11 cellular contexts compared by ENCODE assay signal in genomic region chr1:212610575-212610967, GRCh38. TPM values are rescaled to one million over a fixed set of nuclear protein-coding genes. Genes with fewer than 3 reads are reported as not detected.
DNase-seq lines count a peak whose midpoint lies in the region; ATAC-seq, FAIRE-seq and TF ChIP-seq lines count a peak whose summit lies in the region.
"Had no signal": no experiment of that assay in that cellular context is flagged by ENCODE, and none has a peak within 500 bp of the region (broad histone marks: within the 10 kb centered on the region; RNA-seq: fewer than 3 reads in every experiment).

No MANE protein-coding gene starts in this region.

- H3K9me3 Mint-ChIP-seq in HFFc6: no peaks in the 10 kb centered on the region
- H3K9me3 Mint-ChIP-seq in mesothelial cell of epicardium: no peaks in the 10 kb centered on the region

- H3K4me3 ChIP-seq in BLaER1 treated with 17β-estradiol and CSF1 and Interleukin-3, amounts not matched to agents 10 nM and 100 nM: peak overlapping the region; percentile 69 to 86 (median 81); a peak in 19 of 20 replicates
- H3K4me3 ChIP-seq in GM12878: peak overlapping the region; percentile 87

- SMC1A ChIA-PET in GM12878 (lab: Charles Lee; ENCODE audit: uncharacterized antibody, unreplicated experiment): interaction anchor here (1.0 to 2.8 kb wide), 5 partner anchors 13 to 171 kb away, joined by 5 to 17 read pairs (median 14); no protein-coding TSS in a partner anchor

- no peaks in the 10 kb centered on the region; the same call in 1 of the 2 replicates for H3K36me3 Mint-ChIP-seq in HFFc6 (ENCODE audit: low read depth)
- H3K36me3 Mint-ChIP-seq in mesothelial cell of epicardium: peaks cover 3% of the 10 kb centered on the region

- H3K27me3 ChIP-seq in BLaER1 treated with 17β-estradiol and CSF1 and Interleukin-3, amounts not matched to agents 10 nM and 100 nM: peaks cover 25 to 37% (median 28%) of the 10 kb centered on the region in 11 experiments
- peaks cover 0 to 6% of the 10 kb centered on the region in 2 experiments; a peak in 1 of 4 replicates for H3K27me3 ChIP-seq in GM12878 (replicated peaks in 1 of 2; ENCODE audit: control insufficient read depth in 2 of 2, insufficient read depth in 2 of 2, low read length in 1 of 2)

- WGBS in GM12878 (ENCODE audit: insufficient coverage, insufficient replicate concordance, low lambda C conversion rate, missing lambda C conversion rate): 98% methylated on average over 5 of the region's 5 CpGs

- POLR2A ChIA-PET in GM12878 (lab: Charles Lee): interaction anchor here (0.5 to 2.3 kb wide), 3 partner anchors 8 to 188 kb away, joined by 4 to 7 read pairs (median 5); no protein-coding TSS in a partner anchor

- no TSS peak for BruUV-seq in GM12878 (replicated peaks; lab: Mats Ljungman, UMichigan)

- peaks cover 63% of the 10 kb centered on the region for H3K79me2 ChIP-seq in GM12878 (ENCODE audit: control insufficient read depth, insufficient read depth, low read length)

- H3K36me3 ChIP-seq in BLaER1 treated with 17β-estradiol and CSF1 and Interleukin-3, amounts not matched to agents 10 nM and 100 nM: peaks cover 9 to 45% (median 17%) of the 10 kb centered on the region in 11 experiments
- peaks cover 5% of the 10 kb centered on the region in 2 experiments; a peak in 3 of 4 replicates for H3K36me3 ChIP-seq in GM12878 (ENCODE audit: control insufficient read depth in 2 of 2, insufficient read depth in 2 of 2, low read length in 1 of 2)

- H3K27me3 Mint-ChIP-seq in HFFc6 (ENCODE audit: insufficient read depth) (peaks cover 43% of the 10 kb centered on the region), mesothelial cell of epicardium (ENCODE audit: low read depth) (peaks cover 35% of the 10 kb centered on the region)

- ATAC-seq in GM12878: no peak
- ATAC-seq in GM18873 (IDR thresholded peaks at IDR 0.05; ENCODE audit: low FRiP score, unreplicated experiment): no peak
- no peak for ATAC-seq in GM18519 (IDR thresholded peaks at IDR 0.05; ENCODE audit: low FRiP score, unreplicated experiment)

- in situ Hi-C loops in GM12878 (cut with MboI): no loop called here

- H3K4me3 Mint-ChIP-seq in HFFc6: peak overlapping the region; percentile 57; the same call in 1 of the 2 replicates
- peak overlapping the region; percentile 85 for H3K4me3 Mint-ChIP-seq in mesothelial cell of epicardium

- peak overlapping the region; percentile 91 to 100 (median 96); a peak in 20 of 22 replicates for H3K9ac ChIP-seq in BLaER1 treated with 17β-estradiol and CSF1 and Interleukin-3, amounts not matched to agents 10 nM and 100 nM
- peak overlapping the region; percentile 87; the same call in 1 of the 2 replicates for H3K9ac ChIP-seq in GM12878 (ENCODE audit: control insufficient read depth, insufficient read depth, low read length)

- peak overlapping the region; percentile 83 to 100 (median 98) for H3K4me2 ChIP-seq in BLaER1 treated with 17β-estradiol and CSF1 and Interleukin-3, amounts not matched to agents 10 nM and 100 nM
- peak overlapping the region; percentile 99 for H3K4me2 ChIP-seq in GM12878 (ENCODE audit: control insufficient read depth, insufficient read depth)

- TF ChIP-seq EP300 in GM12878 (IDR thresholded peaks at IDR 0.05; ENCODE audit: borderline replicate concordance in 1 of 2, control insufficient read depth in 1 of 2, low read depth in 2 of 2, low read length in 2 of 2): no peak

- peaks cover 13 to 82% (median 50%) of the 10 kb centered on the region in 11 experiments; a peak in 20 of 22 replicates for H4K20me1 ChIP-seq in BLaER1 treated with 17β-estradiol and CSF1 and Interleukin-3, amounts not matched to agents 10 nM and 100 nM
- no peaks in the 10 kb centered on the region for H4K20me1 ChIP-seq in GM12878 (ENCODE audit: control insufficient read depth, insufficient read depth)

- H3K27ac Mint-ChIP-seq in HFFc6 (peak overlapping the region; percentile 44; the same call in 1 of the 2 replicates), mesothelial cell of epicardium (peak overlapping the region; percentile 76)

- no peak overlapping the region for H2AFZ ChIP-seq in GM12878 (ENCODE audit: control insufficient read depth, low read depth, low read length)

- DNase-seq in HFFc6: no peak
- no peak for DNase-seq in GM12878 (ENCODE audit: low read depth, low spot score)
- DNase-seq in mesothelial cell of epicardium (ENCODE audit: low spot score in 2 of 2, unreplicated experiment in 2 of 2): no peak
- DNase-seq in DMS 273 treated with DMSO at 0.1 percent for 48 hours (lab: John Stamatoyannopoulos, UW): no peak
- DNase-seq in effector CD4-positive, alpha-beta T cell: no peak
- DNase-seq: hippocampal formation, SW 1271 had no signal

- H3K27ac ChIP-seq in BLaER1 treated with 17β-estradiol and CSF1 and Interleukin-3, amounts not matched to agents 10 nM and 100 nM: peak overlapping the region in 2 of 11 experiments; percentile 97 to 99; a peak in 3 of 22 replicates
- no peak overlapping the region for H3K27ac ChIP-seq in GM12878 (ENCODE audit: control insufficient read depth, insufficient read depth)

- H3K4me1 ChIP-seq in BLaER1 treated with 17β-estradiol and CSF1 and Interleukin-3, amounts not matched to agents 10 nM and 100 nM: peaks cover 34 to 73% (median 60%) of the 10 kb centered on the region in 10 experiments
- peaks cover 34% of the 10 kb centered on the region for H3K4me1 ChIP-seq in GM12878 (ENCODE audit: control insufficient read depth, insufficient read depth, low read length)

- no peaks in the 10 kb centered on the region for H3K9me3 ChIP-seq in BLaER1 treated with 17β-estradiol and CSF1 and Interleukin-3, amounts not matched to agents 10 nM and 100 nM (replicated peaks in 1 of 11)
- no peaks in the 10 kb centered on the region for H3K9me3 ChIP-seq in GM12878 (replicated peaks; ENCODE audit: control insufficient read depth, insufficient read depth, low read length)
- H3K9me3 ChIP-seq: tibial nerve had no signal

- CTCF ChIA-PET in GM12878 (lab: Yijun Ruan, JAX): interaction anchor here (1.2 to 2.6 kb wide), 5 partner anchors 14 to 171 kb away, joined by 3 to 24 read pairs (median 5); no protein-coding TSS in a partner anchor

- H3K4me1 Mint-ChIP-seq in HFFc6 (ENCODE audit: low read depth) (peaks cover 38% of the 10 kb centered on the region), mesothelial cell of epicardium (peaks cover 72% of the 10 kb centered on the region)

- no peak for FAIRE-seq in GM12878 (lab: Jason Lieb, UNC)

- TF ChIP-seq CTCF in HFFc6 (IDR thresholded peaks at IDR 0.05) (no peak), GM12878 (IDR thresholded peaks at IDR 0.05 in 2 of 3, conservative IDR thresholded peaks at IDR 0.05 in 1 of 3; ENCODE audit: control insufficient read depth in 2 of 3, extremely low read depth in 1 of 3, insufficient read depth in 1 of 3, low read depth in 3 of 3, low read length in 3 of 3) (no peak), mesothelial cell of epicardium (IDR thresholded peaks at IDR 0.05; ENCODE audit: unreplicated experiment) (no peak)

- 0 out of 2 replicates have a peak, but pooled peaks have one; percentile 20 for TF ChIP-seq POLR2A in GM12878 (IDR thresholded peaks at IDR 0.05; ENCODE audit: low read depth, low read length)

- RAD21 ChIA-PET in GM12878 (lab: Charles Lee; ENCODE audit: unreplicated experiment): interaction anchor here (0.8 to 1.8 kb wide), 3 partner anchors 13 to 134 kb away, joined by 3 to 7 read pairs (median 5); no protein-coding TSS in a partner anchor

- TF ChIP-seq RAD21 in GM12878 (IDR thresholded peaks at IDR 0.05; ENCODE audit: insufficient read depth, low read depth, low read length): no peak

- intact Hi-C loops in GM12878 (cut with micrococcal nuclease; ENCODE audit: unreplicated experiment): loop anchor here (2.0 to 5.0 kb wide), 2 partner anchors 172 to 342 kb away; partner anchors contain the start of gene VASH2

TF ChIP-seq in GM12878, 131 proteins besides CTCF, POLR2A, EP300 and RAD21:
- TF ChIP-seq POLR2AphosphoS5 (IDR thresholded peaks at IDR 0.05; ENCODE audit: low read length): 0 out of 2 replicates have a peak, but pooled peaks have one; percentile 10
- no peak for TF ChIP-seq FOXM1 (IDR thresholded peaks at IDR 0.05; ENCODE audit: low read depth, low read length)

RNA-seq across cellular contexts. Expression of gene ATF3, which starts 2.0 kb away (rescaled TPM):
- 1 to 10 TPM; 1.9 to 5.5 (median 4.8) TPM for total RNA-seq in HFFc6 (2021; fragmentation: NEBNext Ultra II Directional; extraction: Animal tissue kit (Norgen Biotek cat#: 25700))
- total RNA-seq in GM12878 (2013; cell fraction: nucleolus; rRNA removed): 11.6 and 13.9 TPM in 2 replicates
- total RNA-seq in GM12878 (2014; rRNA removed): 7.3 and 8.1 TPM in 2 replicates
- total RNA-seq in GM12878 (2014; rRNA removed; fragmentation: Illumina TruSeq; extraction: Trizol): 9.4 and 11.5 TPM in 2 replicates
- 9.5 and 11.2 TPM in 2 replicates for total RNA-seq in GM12878 (2021)
- polyA plus RNA-seq in GM12878 (2011; ENCODE audit: low read depth): 24.4 TPM
- 13.9 and 15.9 TPM in 2 replicates for polyA plus RNA-seq in GM12878 (2011; rRNA removed)
- polyA plus RNA-seq in GM12878 (2011; cell fraction: cytosol; rRNA removed): 8.8 and 10.4 TPM in 2 replicates
- 15.9 and 21.2 TPM in 2 replicates for polyA plus RNA-seq in GM12878 (2011; cell fraction: nucleus; rRNA removed)
- polyA plus RNA-seq in GM12878 (2012): 24.2 and 26.5 TPM in 2 replicates
- polyA plus RNA-seq in GM12878 (2014; fragmentation: Illumina TruSeq; extraction: Trizol): 9.5 and 11.5 TPM in 2 replicates
- polyA plus RNA-seq in GM12878 (2014; fragmentation: Nextera tagmentation; extraction: Ambion mirVana): 1 to 10 TPM; 3.0 to 3.4 TPM
- 8.5 and 11.4 TPM in 2 replicates for polyA plus RNA-seq in GM12878 (2014; rRNA removed)
- 1 to 10 TPM; 5.6 to 6.7 TPM for polyA plus RNA-seq in GM12878 (2016; fragmentation: Nextera tagmentation; extraction: Ambion mirVana)
- polyA minus RNA-seq in GM12878 (2011; rRNA and poly(A)+ RNA removed): 12.6 and 17.7 TPM in 2 replicates
- 4.6 and 6.1 TPM in 2 replicates for polyA minus RNA-seq in GM12878 (2011; cell fraction: cytosol; rRNA and poly(A)+ RNA removed)
- 19.9 and 25.7 TPM in 2 replicates for polyA minus RNA-seq in GM12878 (2011; cell fraction: nucleus; rRNA and poly(A)+ RNA removed)
- total RNA-seq in mesothelial cell of epicardium: 134 to 147 TPM (median 146 TPM) in 3 replicates
